ENCODE assay signal across 8 cellular contexts in genomic region chr1:109263597-109264378, GRCh38. TPM values are rescaled to one million over a fixed set of nuclear protein-coding genes. Genes with fewer than 3 reads are reported as not detected.
A peak's percentile ranks its signal among the peaks of the same experiment; 100 is the strongest.
DNase-seq lines count a peak whose midpoint lies in the region; ATAC-seq and TF ChIP-seq lines count a peak whose summit lies in the region.

No MANE protein-coding gene starts in this region.

- peak; percentile 72 for ATAC-seq in HG03196 (IDR thresholded peaks at IDR 0.05; ENCODE audit: unreplicated experiment)
- peak; percentile 90 for ATAC-seq in stimulated activated naive CD8-positive, alpha-beta T cell treated with anti-CD3 and anti-CD28 coated beads, Interleukin-15, amount 100 ng/mL, for 72 hours

- no peaks in the 10 kb centered on the region for H3K9me3 Mint-ChIP-seq in stimulated activated naive CD8-positive, alpha-beta T cell treated with anti-CD3 and anti-CD28 coated beads, Interleukin-15, amount 100 ng/mL, for 72 hours

- H4K20me1 ChIP-seq in fibroblast of lung (ENCODE audit: control insufficient read depth, extremely low read depth, insufficient read depth, low read length) (no peaks in the 10 kb centered on the region), neural cell (ENCODE audit: insufficient read depth) (no peaks in the 10 kb centered on the region)

- DNase-seq in NCI-H524 (lab: John Stamatoyannopoulos, UW) (peak; percentile 20 to 40), NCI-H524 treated with DMSO at 0.1 percent for 48 hours (lab: John Stamatoyannopoulos, UW) (no peak), RPMI8226 (peak; percentile 78), fibroblast of lung (ENCODE audit: low read depth in 2 of 2) (peak; percentile 71 to 89)
- DNase-seq in activated T-helper 1 cell treated with anti-CD3 and anti-CD28 coated beads, Interleukin-2, amount 50 U/mL, for 16 hours (ENCODE audit: low read depth in 1 of 2, low spot score in 1 of 2): peak; percentile 57 to 60
- peak; percentile 82 to 83 for DNase-seq in stimulated activated naive CD8-positive, alpha-beta T cell treated with anti-CD3 and anti-CD28 coated beads, Interleukin-15, amount 100 ng/mL, for 72 hours

- TF ChIP-seq RAD21 in neural cell (conservative IDR thresholded peaks at IDR 0.05): peak; percentile 73

- H3F3A ChIP-seq in neural cell (ENCODE audit: insufficient read depth, low read length, poor library complexity, severe bottlenecking): no peaks in the 10 kb centered on the region

- H3K4me1 Mint-ChIP-seq in stimulated activated naive CD8-positive, alpha-beta T cell treated with anti-CD3 and anti-CD28 coated beads, Interleukin-15, amount 100 ng/mL, for 72 hours: peaks cover 11% of the 10 kb centered on the region

- no peak overlapping the region for H3K9ac ChIP-seq in fibroblast of lung (ENCODE audit: insufficient read depth, low read length)
- no peak overlapping the region for H3K9ac ChIP-seq in neural cell (ENCODE audit: low read length)

- H3K4me2 ChIP-seq in fibroblast of lung (ENCODE audit: extremely low read depth, insufficient read depth, low read length) (no peak overlapping the region), neural cell (ENCODE audit: low read length) (no peak overlapping the region)

- TF ChIP-seq EP300 in neural cell (conservative IDR thresholded peaks at IDR 0.05; ENCODE audit: poor library complexity, severe bottlenecking): no peak

- H3K27me3 ChIP-seq in fibroblast of lung (ENCODE audit: control insufficient read depth, insufficient read depth, low read length) (no peaks in the 10 kb centered on the region), neural cell (ENCODE audit: insufficient read depth, low read depth, low read length) (no peaks in the 10 kb centered on the region)

- H3K4me3 Mint-ChIP-seq in stimulated activated naive CD8-positive, alpha-beta T cell treated with anti-CD3 and anti-CD28 coated beads, Interleukin-15, amount 100 ng/mL, for 72 hours: peak overlapping the region in 1 of 2 donors; percentile 11

- H3K79me2 ChIP-seq in fibroblast of lung (ENCODE audit: control insufficient read depth, insufficient read depth, low read length) (no peaks in the 10 kb centered on the region), neural cell (replicated peaks; ENCODE audit: insufficient read depth, low read length) (no peaks in the 10 kb centered on the region)

- no peak overlapping the region for H3K4me3 ChIP-seq in fibroblast of lung (replicated peaks in 1 of 4; ENCODE audit: control extremely low read depth in 1 of 4, insufficient read depth in 1 of 4, low read depth in 3 of 4, low read length in 4 of 4)
- H3K4me3 ChIP-seq in neural cell (ENCODE audit: low read length): no peak overlapping the region

- H3K36me3 ChIP-seq in fibroblast of lung (ENCODE audit: control insufficient read depth, insufficient read depth, low read length): no peaks in the 10 kb centered on the region
- H3K36me3 ChIP-seq in neural cell (ENCODE audit: insufficient read depth, low read length): peaks cover 12% of the 10 kb centered on the region

- H3K9me3 ChIP-seq in fibroblast of lung (ENCODE audit: control insufficient read depth, insufficient read depth, low read depth, low read length) (no peaks in the 10 kb centered on the region), neural cell (ENCODE audit: low read length) (no peaks in the 10 kb centered on the region)

- no peaks in the 10 kb centered on the region for H3K4me1 ChIP-seq in fibroblast of lung (ENCODE audit: control insufficient read depth, extremely low read depth, insufficient read depth, low read length)

- H3K9me2 ChIP-seq in neural cell (ENCODE audit: insufficient read depth, low read length): no peaks in the 10 kb centered on the region

- H2AFZ ChIP-seq in fibroblast of lung (ENCODE audit: low read length): no peak overlapping the region
- no peak overlapping the region for H2AFZ ChIP-seq in neural cell (ENCODE audit: low read depth, low read length)

- TF ChIP-seq CTCF in fibroblast of lung (conservative IDR thresholded peaks at IDR 0.05 in 1 of 2, IDR thresholded peaks at IDR 0.05 in 1 of 2; ENCODE audit: low read depth in 1 of 2, low read length in 2 of 2) (peak; percentile 90 to 93), neural cell (IDR thresholded peaks at IDR 0.05; ENCODE audit: poor library complexity, severe bottlenecking) (peak; percentile 93)

- H3K27ac ChIP-seq in fibroblast of lung (ENCODE audit: insufficient read depth, low read length): no peak overlapping the region
- no peak overlapping the region for H3K27ac ChIP-seq in neural cell (ENCODE audit: low read length)

- peak overlapping the region in 1 of 2 donors; percentile 77 for H3K27ac Mint-ChIP-seq in stimulated activated naive CD8-positive, alpha-beta T cell treated with anti-CD3 and anti-CD28 coated beads, Interleukin-15, amount 100 ng/mL, for 72 hours

- H3K27me3 Mint-ChIP-seq in stimulated activated naive CD8-positive, alpha-beta T cell treated with anti-CD3 and anti-CD28 coated beads, Interleukin-15, amount 100 ng/mL, for 72 hours: no peaks in the 10 kb centered on the region

TF ChIP-seq in neural cell, 6 proteins besides CTCF, POLR2A, EP300 and RAD21:
- TF ChIP-seq MXI1 (conservative IDR thresholded peaks at IDR 0.05; ENCODE audit: poor library complexity, severe bottlenecking) (peak; percentile 31), SMC3 (conservative IDR thresholded peaks at IDR 0.05; ENCODE audit: poor library complexity) (peak; percentile 80), EZH2 (IDR thresholded peaks at IDR 0.05; ENCODE audit: borderline replicate concordance, insufficient read depth, low read length, poor library complexity, severe bottlenecking) (no peak)

RNA-seq across cellular contexts. Expression of gene CELSR2, which starts 14.4 kb away (rescaled TPM):
- total RNA-seq in fibroblast of lung: 3.1 and 3.5 TPM in 2 replicates
- 0.67 and 1.2 TPM in 2 replicates for polyA plus RNA-seq in fibroblast of lung
- 1.3 and 1.7 TPM in 2 replicates for polyA plus RNA-seq in fibroblast of lung (2012)
- polyA minus RNA-seq in fibroblast of lung (ENCODE audit: low replicate concordance): 6.3 and 10.1 TPM in 2 replicates
- 7.9 and 9.5 TPM in 2 replicates for polyA plus RNA-seq in neural cell
- polyA minus RNA-seq in neural cell: 54.3 and 59.2 TPM in 2 replicates

RNA-seq across cellular contexts. Expression of gene PSRC1, which starts 19.2 kb away (rescaled TPM):
- total RNA-seq in fibroblast of lung: 4.1 and 8.3 TPM in 2 replicates
- polyA plus RNA-seq in fibroblast of lung (9.9 and 18.5 TPM in 2 replicates), neural cell (5.4 and 7.9 TPM in 2 replicates)
- 10.5 and 20.1 TPM in 2 replicates for polyA plus RNA-seq in fibroblast of lung (2012)
- polyA minus RNA-seq in fibroblast of lung (ENCODE audit: low replicate concordance) (8.0 and 16.7 TPM in 2 replicates), neural cell (3.0 and 3.4 TPM in 2 replicates)

RNA-seq across cellular contexts. Expression of gene MYBPHL, which starts 43.0 kb away (rescaled TPM):
- total RNA-seq in fibroblast of lung: not detected in 2 replicates
- not detected in 2 replicates for polyA plus RNA-seq in fibroblast of lung
- not detected in 2 replicates for polyA plus RNA-seq in fibroblast of lung (2012)
- polyA minus RNA-seq in fibroblast of lung (ENCODE audit: low replicate concordance): not detected in 2 replicates
- 0.78 and 1.6 TPM in 2 replicates for polyA plus RNA-seq in neural cell
- 0.73 and 0.93 TPM in 2 replicates for polyA minus RNA-seq in neural cell

RNA-seq across cellular contexts. Expression of gene SARS1, which starts 50.1 kb away (rescaled TPM):
- total RNA-seq in fibroblast of lung: 429 and 437 TPM in 2 replicates
- polyA plus RNA-seq in fibroblast of lung: 229 and 237 TPM in 2 replicates
- 209 and 230 TPM in 2 replicates for polyA plus RNA-seq in fibroblast of lung (2012)
- polyA minus RNA-seq in fibroblast of lung (ENCODE audit: low replicate concordance): 113 and 165 TPM in 2 replicates
- polyA plus RNA-seq in neural cell: 274 and 281 TPM in 2 replicates
- 188 and 201 TPM in 2 replicates for polyA minus RNA-seq in neural cell
